ENCODE assay signal across 18 cellular contexts in genomic region chr15:57872281-57873010, GRCh38.
DNase-seq lines count a peak whose midpoint lies in the region; ATAC-seq and TF ChIP-seq lines count a peak whose summit lies in the region.
"Had no signal": no experiment of that assay in that cellular context is flagged by ENCODE, and none has a peak within 500 bp of the region (broad histone marks: within the 10 kb centered on the region; RNA-seq: fewer than 3 reads in every experiment).

No MANE protein-coding gene starts in this region.

- dilution Hi-C loops in mammary epithelial cell (cut with HindIII; ENCODE audit: low sequenced_read_pairs): no loop called here

- H3K79me1 ChIP-seq in trophoblast cell (ENCODE audit: low read length): no peaks in the 10 kb centered on the region

- in situ Hi-C loops in mammary epithelial cell (cut with MboI; ENCODE audit: low sequenced_read_pairs in 2 of 2): loop anchor here in 1 of 2 donors (25.0 kb wide), 1 partner anchor 315 kb away; no protein-coding TSS in a partner anchor

- peaks cover 15% of the 10 kb centered on the region for H3K4me1 ChIP-seq in mammary epithelial cell (ENCODE audit: insufficient read depth, low read length)
- H3K4me1 ChIP-seq in breast epithelium: no peaks in the 10 kb centered on the region
- H3K4me1 ChIP-seq in SJSA1 (replicated peaks): peaks cover 28% of the 10 kb centered on the region
- no peaks in the 10 kb centered on the region for H3K4me1 ChIP-seq in mucosa of descending colon (ENCODE audit: low read depth)
- H3K4me1 ChIP-seq in trophoblast cell (ENCODE audit: control insufficient read depth in 1 of 2, insufficient read depth in 2 of 2, low read length in 2 of 2): no peaks in the 10 kb centered on the region

- H2AFZ ChIP-seq in mammary epithelial cell (ENCODE audit: low read depth, low read length): peak overlapping the region; percentile 38
- no peak overlapping the region for H2AFZ ChIP-seq in trophoblast cell (ENCODE audit: insufficient read depth, low read length, poor library complexity)
- H2AFZ ChIP-seq: GM23248 had no signal

- no peak overlapping the region for H3K27ac ChIP-seq in mammary epithelial cell (ENCODE audit: insufficient read depth, low read depth, low read length)
- no peak overlapping the region for H3K27ac ChIP-seq in breast epithelium
- peak overlapping the region; percentile 82; the same call in 1 of the 2 replicates for H3K27ac ChIP-seq in SJSA1
- no peak overlapping the region for H3K27ac ChIP-seq in trophoblast cell (ENCODE audit: low read depth, low read length)
- H3K27ac ChIP-seq: GM23248 had no signal

- H2AK5ac ChIP-seq in trophoblast cell (ENCODE audit: low read length): no peak overlapping the region

- no peak overlapping the region for H3K14ac ChIP-seq in trophoblast cell (ENCODE audit: low read length)

- H3K79me2 ChIP-seq in mammary epithelial cell (ENCODE audit: insufficient read depth, low read length) (no peaks in the 10 kb centered on the region), trophoblast cell (ENCODE audit: control insufficient read depth, insufficient read depth, low read length, poor library complexity) (no peaks in the 10 kb centered on the region)

- peak; percentile 46 for ATAC-seq in mucosa of descending colon
- ATAC-seq: GM12878, HepG2 had no signal

- H3K4me2 ChIP-seq in mammary epithelial cell (ENCODE audit: insufficient read depth, low read depth, low read length) (no peak overlapping the region), trophoblast cell (ENCODE audit: low read length) (no peak overlapping the region)

- intact Hi-C loops in mammary epithelial cell (cut with micrococcal nuclease): no loop called here
- intact Hi-C loops in breast epithelium (cut with DNase I; ENCODE audit: low total_unique reads): no loop called here
- intact Hi-C loops in mucosa of descending colon (cut with DNase I, micrococcal nuclease): no loop called here

- H4K12ac ChIP-seq in trophoblast cell (ENCODE audit: low read depth, low read length): no peak overlapping the region

- H4K91ac ChIP-seq in trophoblast cell (ENCODE audit: low read depth, low read length): no peak overlapping the region

- H3K9ac ChIP-seq in mammary epithelial cell (ENCODE audit: insufficient read depth, low read length): no peak overlapping the region
- H3K9ac ChIP-seq in trophoblast cell (ENCODE audit: low read length): no peak overlapping the region
- H3K9ac ChIP-seq: GM23248 had no signal

- H3K4me3 ChIP-seq in mammary epithelial cell (replicated peaks in 1 of 3; ENCODE audit: insufficient read depth in 1 of 3, low read depth in 2 of 3, low read length in 3 of 3): no peak overlapping the region
- H3K4me3 ChIP-seq in breast epithelium: no peak overlapping the region
- H3K4me3 ChIP-seq in SJSA1: no peak overlapping the region
- H3K4me3 ChIP-seq in mucosa of descending colon: no peak overlapping the region
- no peak overlapping the region for H3K4me3 ChIP-seq in trophoblast cell (ENCODE audit: low read depth, low read length)
- H3K4me3 ChIP-seq: GM12878, GM23248 had no signal

- WGBS in mammary epithelial cell (ENCODE audit: low coverage, missing lambda C conversion rate): 38% methylated on average over 5 of the region's 5 CpGs
- WGBS in trophoblast cell (ENCODE audit: extremely low coverage, insufficient coverage, insufficient read length): no CpG with 5 or more reads among the region's 5 CpGs

- no peak overlapping the region for H3K23ac ChIP-seq in trophoblast cell (ENCODE audit: low read length)

- BruUV-seq in mammary epithelial cell (replicated peaks; lab: Mats Ljungman, UMichigan): no TSS peak

- H3K9me3 ChIP-seq in mammary epithelial cell (replicated peaks; ENCODE audit: insufficient read depth, low read length) (no peaks in the 10 kb centered on the region), breast epithelium (peaks cover 12 to 17% of the 10 kb centered on the region in 2 donors), SJSA1 (replicated peaks) (no peaks in the 10 kb centered on the region; the same call in 1 of the 2 replicates), mucosa of descending colon (peaks cover 2% of the 10 kb centered on the region), trophoblast cell (ENCODE audit: insufficient read depth, low read depth, low read length) (no peaks in the 10 kb centered on the region)

- H3K36me3 ChIP-seq in mammary epithelial cell (ENCODE audit: insufficient read depth, low read length) (no peaks in the 10 kb centered on the region), breast epithelium (no peaks in the 10 kb centered on the region), SJSA1 (no peaks in the 10 kb centered on the region), mucosa of descending colon (ENCODE audit: low read depth) (no peaks in the 10 kb centered on the region), trophoblast cell (ENCODE audit: control insufficient read depth in 1 of 2, insufficient read depth in 2 of 2, low read length in 2 of 2) (no peaks in the 10 kb centered on the region)

- no peak for TF ChIP-seq POLR2A in breast epithelium (IDR thresholded peaks at IDR 0.05)

- H2BK12ac ChIP-seq in trophoblast cell (ENCODE audit: low read length): no peak overlapping the region

- H3K27me3 ChIP-seq in mammary epithelial cell (ENCODE audit: insufficient read depth, low read length) (no peaks in the 10 kb centered on the region), breast epithelium (peaks cover 0 to 6% of the 10 kb centered on the region in 2 donors), SJSA1 (replicated peaks) (no peaks in the 10 kb centered on the region), trophoblast cell (ENCODE audit: insufficient read depth, low read length) (no peaks in the 10 kb centered on the region)

- no peak for DNase-seq in mammary epithelial cell
- DNase-seq in breast epithelium (ENCODE audit: low spot score in 2 of 2): no peak
- no peak for DNase-seq in SJSA1 (ENCODE audit: low read depth in 1 of 2, low spot score in 2 of 2)
- DNase-seq in mucosa of descending colon: no peak
- no peak for DNase-seq in trophoblast cell
- no peak for DNase-seq in retina
- no peak for DNase-seq in NCI-H345 treated with DMSO at 0.1 percent for 48 hours (lab: John Stamatoyannopoulos, UW; ENCODE audit: unreplicated experiment)
- DNase-seq: ACHN; C1 segment of cervical spinal cord; Calu3; CD4-positive, alpha-beta T cell; DMS 273 treated with DMSO at 0.1 percent for 48 hours; DMS79; GM23248; HCEC 1CT; HFFc6 had no signal

- H3K4ac ChIP-seq in trophoblast cell (ENCODE audit: low read depth, low read length): no peak overlapping the region

- no peaks in the 10 kb centered on the region for H4K20me1 ChIP-seq in mammary epithelial cell (ENCODE audit: insufficient read depth, low read length)

- CTCF ChIA-PET in mammary epithelial cell (lab: Charles Lee; ENCODE audit: low non-redundant PET): no interaction called here

- no peak overlapping the region for H3K18ac ChIP-seq in trophoblast cell (ENCODE audit: low read length)

- H2BK5ac ChIP-seq in trophoblast cell (ENCODE audit: low read depth, low read length, poor library complexity): no peak overlapping the region

- H2BK120ac ChIP-seq in trophoblast cell (ENCODE audit: insufficient read depth, low read length, poor library complexity): no peak overlapping the region

- no peak overlapping the region for H4K8ac ChIP-seq in trophoblast cell (ENCODE audit: low read depth, low read length)

- TF ChIP-seq CTCF in mammary epithelial cell (conservative IDR thresholded peaks at IDR 0.05 in 1 of 2, IDR thresholded peaks at IDR 0.05 in 1 of 2; ENCODE audit: extremely low read depth in 1 of 2, insufficient read depth in 1 of 2, low read depth in 1 of 2, low read length in 2 of 2) (no peak), breast epithelium (IDR thresholded peaks at IDR 0.05) (no peak), mucosa of descending colon (IDR thresholded peaks at IDR 0.05) (no peak)
